15 cellular contexts compared by ENCODE assay signal in the genomic region with DNA sequence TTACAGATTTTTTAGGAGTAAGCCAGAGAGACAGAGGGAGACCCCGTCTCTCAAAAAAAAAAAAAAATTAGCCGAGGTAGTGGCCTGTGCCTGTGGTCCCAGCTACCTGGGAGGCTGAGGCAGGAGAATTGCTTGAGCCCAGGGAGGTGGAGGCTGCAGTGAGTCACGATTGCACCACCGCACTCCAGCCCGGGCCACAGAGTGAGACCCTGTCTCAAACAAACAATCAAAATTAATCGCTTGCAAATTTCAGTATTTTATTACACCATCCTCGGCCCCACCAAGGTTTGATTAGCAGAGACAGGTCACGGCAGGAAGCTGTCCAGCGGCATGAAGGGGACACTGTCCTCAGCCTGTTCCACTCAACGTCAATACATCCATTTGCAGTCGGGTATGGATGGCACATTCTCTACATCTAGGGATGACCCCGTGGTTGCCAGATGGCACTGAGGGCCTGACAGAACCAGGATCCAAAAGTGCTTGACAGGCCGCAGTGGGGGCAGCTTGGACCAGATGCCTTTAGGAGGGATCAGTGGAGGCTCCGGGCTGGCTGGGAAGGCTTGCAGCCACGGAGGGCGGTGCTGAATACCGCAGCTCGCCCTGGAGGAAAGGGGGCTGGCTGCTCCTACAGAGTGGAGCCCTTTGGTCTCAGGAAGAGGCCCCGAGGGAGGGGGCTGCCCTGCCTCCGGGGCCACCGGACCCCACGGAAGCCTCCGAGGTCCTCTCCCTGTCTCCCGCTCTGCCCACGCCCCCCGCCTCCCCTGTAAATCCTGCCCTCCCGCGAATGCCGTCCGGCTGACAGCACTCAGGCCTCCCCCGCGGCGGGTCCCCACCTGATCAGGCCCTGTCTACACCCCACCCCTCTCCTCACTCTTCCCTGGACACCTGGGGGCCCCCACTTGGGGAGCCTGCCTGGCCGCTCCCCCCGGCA. TPM values are rescaled to one million over a fixed set of nuclear protein-coding genes. Genes with fewer than 3 reads are reported as not detected.
DNase-seq lines count a peak whose midpoint lies in the region; ATAC-seq and TF ChIP-seq lines count a peak whose summit lies in the region.
"Had no signal": no experiment of that assay in that cellular context is flagged by ENCODE, and none has a peak within 500 bp of the region (broad histone marks: within the 10 kb centered on the region; RNA-seq: fewer than 3 reads in every experiment).

No MANE protein-coding gene starts in this region.

- no peaks in the 10 kb centered on the region for H3K27me3 Mint-ChIP-seq in natural killer cell treated with Interleukin-12 subunit alpha and Interleukin-12 subunit beta and Interleukin-15 and Interleukin-18, amount 100 ng/mL, for 72 hours

- H3K9me3 Mint-ChIP-seq in natural killer cell treated with Interleukin-12 subunit alpha and Interleukin-12 subunit beta and Interleukin-15 and Interleukin-18, amount 100 ng/mL, for 72 hours, result no peaks in the 10 kb centered on the region

- H3K36me3 Mint-ChIP-seq in natural killer cell treated with Interleukin-12 subunit alpha and Interleukin-12 subunit beta and Interleukin-15 and Interleukin-18, amount 100 ng/mL, for 72 hours, result peaks cover 1% of the 10 kb centered on the region

- POLR2A ChIA-PET in A673 (lab: Charles Lee; ENCODE audit: low non-redundant PET), result no interaction called here

- peak overlapping the region; percentile 89 to 97 for H3K27ac Mint-ChIP-seq in natural killer cell treated with Interleukin-12 subunit alpha and Interleukin-12 subunit beta and Interleukin-15 and Interleukin-18, amount 100 ng/mL, for 72 hours

- no peaks in the 10 kb centered on the region for H3K27me3 ChIP-seq in A673 (replicated peaks; ENCODE audit: insufficient read depth, low read depth, low read length, poor library complexity)
- H3K27me3 ChIP-seq: heart left ventricle had no signal

- peaks cover 40 to 48% of the 10 kb centered on the region in 2 donors for H3K4me1 Mint-ChIP-seq in natural killer cell treated with Interleukin-12 subunit alpha and Interleukin-12 subunit beta and Interleukin-15 and Interleukin-18, amount 100 ng/mL, for 72 hours (ENCODE audit: low read depth in 2 of 2)

- intact Hi-C loops in A673 (cut with micrococcal nuclease; ENCODE audit: unreplicated experiment), result no loop called here

- H3K9me3 ChIP-seq in KOPT-K1 (ENCODE audit: insufficient read depth, low read length, poor library complexity, severe bottlenecking) (no peaks in the 10 kb centered on the region), A673 (ENCODE audit: low read depth, low read length, poor library complexity, severe bottlenecking) (no peaks in the 10 kb centered on the region)
- H3K9me3 ChIP-seq: heart left ventricle had no signal

- DNase-seq in AG09309 (ENCODE audit: low read depth), result no peak
- peak; percentile 39 for DNase-seq in ecto neural progenitor cell (ENCODE audit: low spot score)
- DNase-seq in natural killer cell treated with Interleukin-12 subunit alpha and Interleukin-12 subunit beta and Interleukin-15 and Interleukin-18, amount 100 ng/mL, for 72 hours (ENCODE audit: low spot score), result no peak
- no peak for DNase-seq in A673 (ENCODE audit: low spot score)
- no peak for DNase-seq in COLO829 (ENCODE audit: low spot score)
- DNase-seq in left lobe of liver (ENCODE audit: low spot score), result no peak
- DNase-seq in dermis blood vessel endothelial cell, result no peak
- DNase-seq: activated CD4-positive, alpha-beta T cell treated with anti-CD3 and anti-CD28 coated beads, Interleukin-2, amount 50 U/mL, for 48 hours; activated gamma-delta T cell treated with Interleukin-2 at 50 U/mL for 16 hours; DMS53; heart left ventricle; NCI-H2029 treated with DMSO at 0.1 percent for 48 hours; NCI-H774 had no signal

- no peak for ATAC-seq in natural killer cell treated with Interleukin-12 subunit alpha and Interleukin-12 subunit beta and Interleukin-15 and Interleukin-18, amount 100 ng/mL, for 72 hours
- ATAC-seq in left lobe of liver, result no peak

- peak overlapping the region; percentile 88 for H3K27ac ChIP-seq in KOPT-K1 (ENCODE audit: low read depth, low read length, poor library complexity, severe bottlenecking)
- H3K27ac ChIP-seq in A673 (ENCODE audit: low read depth, low read length, poor library complexity, severe bottlenecking), result no peak overlapping the region

- BruUV-seq in A673 (replicated peaks; lab: Mats Ljungman, UMichigan), result no TSS peak

- H3K4me1 ChIP-seq in A673 (ENCODE audit: insufficient read depth, low read length, poor library complexity, severe bottlenecking), result no peaks in the 10 kb centered on the region

- H3K4me3 ChIP-seq in AG09309 (ENCODE audit: control insufficient read depth, low read depth, low read length), result peak overlapping the region; percentile 25
- no peak overlapping the region for H3K4me3 ChIP-seq in A673 (ENCODE audit: low read depth, low read length, poor library complexity, severe bottlenecking)
- H3K4me3 ChIP-seq: lung had no signal

- CTCF ChIA-PET in A673 (lab: Charles Lee), result no interaction called here

- H3K36me3 ChIP-seq in KOPT-K1 (ENCODE audit: insufficient read depth, low read length) (no peaks in the 10 kb centered on the region), A673 (ENCODE audit: insufficient read depth, low read length, poor library complexity, severe bottlenecking) (no peaks in the 10 kb centered on the region)

- TF ChIP-seq CTCF in AG09309 (IDR thresholded peaks at IDR 0.05; ENCODE audit: control insufficient read depth, insufficient read depth, low read depth, low read length, missing control alignments), result no peak
- no peak for TF ChIP-seq CTCF in A673 (conservative IDR thresholded peaks at IDR 0.05; ENCODE audit: low read depth, low read length)

- H3K4me3 Mint-ChIP-seq in natural killer cell treated with Interleukin-12 subunit alpha and Interleukin-12 subunit beta and Interleukin-15 and Interleukin-18, amount 100 ng/mL, for 72 hours, result peak overlapping the region; percentile 86

RNA-seq across cellular contexts. Expression of a gene that starts 13.1 kb away (rescaled TPM):
- total RNA-seq in natural killer cell treated with Interleukin-12 subunit alpha and Interleukin-12 subunit beta and Interleukin-15 and Interleukin-18, amount 100 ng/mL, for 72 hours, result under 1 TPM; 0.55 to 0.84 TPM
- total RNA-seq in A673 (2021) (0.59 and 0.73 TPM in 2 replicates), left lobe of liver (0.78 TPM), dermis blood vessel endothelial cell (0.14 and 0.34 TPM in 2 replicates)

RNA-seq across cellular contexts. Expression of a gene that starts 33.4 kb away (rescaled TPM):
- 10 to 100 TPM; 27.6 to 42.7 TPM for total RNA-seq in natural killer cell treated with Interleukin-12 subunit alpha and Interleukin-12 subunit beta and Interleukin-15 and Interleukin-18, amount 100 ng/mL, for 72 hours
- total RNA-seq in A673 (2021) (2.7 and 3.7 TPM in 2 replicates), left lobe of liver (4.8 TPM), dermis blood vessel endothelial cell (3.8 and 4.9 TPM in 2 replicates)

RNA-seq across cellular contexts. Expression of a gene that starts 54.5 kb away (rescaled TPM):
- total RNA-seq in natural killer cell treated with Interleukin-12 subunit alpha and Interleukin-12 subunit beta and Interleukin-15 and Interleukin-18, amount 100 ng/mL, for 72 hours, result 10 to 100 TPM; 43.0 to 64.4 TPM
- total RNA-seq in A673 (2021), result 72.5 and 76.3 TPM in 2 replicates
- 13.8 TPM for total RNA-seq in left lobe of liver
- total RNA-seq in dermis blood vessel endothelial cell, result 40.0 and 47.7 TPM in 2 replicates
